ENCODE assay signal across 12 cellular contexts in the genomic region with DNA sequence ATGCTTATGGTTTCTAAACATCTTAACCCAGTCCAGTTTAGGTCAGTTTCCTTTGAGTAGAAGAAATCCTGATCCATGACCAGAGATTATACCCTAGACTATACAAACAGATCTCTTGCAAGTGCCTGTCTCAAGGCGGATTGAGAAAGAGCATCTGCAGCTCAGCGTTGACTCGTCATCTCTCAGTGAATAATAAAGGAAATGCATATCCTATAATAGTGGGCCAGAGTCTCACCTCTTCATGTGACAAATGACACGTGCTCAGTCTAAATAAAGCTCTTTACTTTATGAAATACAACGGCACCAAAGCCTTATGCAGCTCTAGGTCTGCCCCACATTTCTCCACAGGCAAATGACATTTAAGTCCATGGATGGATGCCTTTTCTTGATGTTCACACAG.
DNase-seq lines count a peak whose midpoint lies in the region; ATAC-seq and TF ChIP-seq lines count a peak whose summit lies in the region.
"Had no signal": no experiment of that assay in that cellular context is flagged by ENCODE, and none has a peak within 500 bp of the region (broad histone marks: within the 10 kb centered on the region; RNA-seq: fewer than 3 reads in every experiment).

No MANE protein-coding gene starts in this region.

- H3K27ac Mint-ChIP-seq in chondrocyte (ENCODE audit: unreplicated experiment) = no peak overlapping the region

- no peaks in the 10 kb centered on the region for H3K36me3 Mint-ChIP-seq in chondrocyte (ENCODE audit: low read depth)

- H3K4me1 Mint-ChIP-seq in chondrocyte (ENCODE audit: low read depth) = peaks cover 15% of the 10 kb centered on the region

- H3K4me3 Mint-ChIP-seq in chondrocyte (ENCODE audit: unreplicated experiment) = no peak overlapping the region

- H3K27me3 Mint-ChIP-seq in chondrocyte (ENCODE audit: low read depth) = no peaks in the 10 kb centered on the region

- no peaks in the 10 kb centered on the region for H3K9me3 Mint-ChIP-seq in chondrocyte (ENCODE audit: low read depth)

- DNase-seq in DMS53 (lab: John Stamatoyannopoulos, UW) (peak; percentile 63), HCEC 1CT (peak; percentile 60), NOMO-1 treated with dmso at 0.1 percent for 144 hours (lab: John Stamatoyannopoulos, UW; ENCODE audit: unreplicated experiment) (peak; percentile 30), germinal center (ENCODE audit: low spot score) (peak; percentile 15), chondrocyte (ENCODE audit: low spot score) (no peak), GM20000 (ENCODE audit: low spot score) (no peak), NCI-H446 (lab: John Stamatoyannopoulos, UW) (no peak)
- DNase-seq: activated T-cell treated with anti-CD3 and anti-CD28 coated beads for 4 hours; NCI-H1930; psoas muscle; stimulated activated CD4-positive, alpha-beta T cell treated with anti-CD3 and anti-CD28 coated beads, Interleukin-4, amount 100 ng/mL, for 24 hours had no signal

- TF ChIP-seq CTCF in chondrocyte (IDR thresholded peaks at IDR 0.05) (no peak), GM20000 (IDR thresholded peaks at IDR 0.05; ENCODE audit: extremely low read depth, missing control alignments) (no peak)

- ATAC-seq in HG02884 (IDR thresholded peaks at IDR 0.05; ENCODE audit: unreplicated experiment) = no peak

Comparison
In these comparisons a context has a peak if more than half of its experiments do, and no peak if none do; other contexts are left out.
1. DNase-seq: peak in DMS53 (single experiment), HCEC 1CT (single experiment), NOMO-1 treated with dmso at 0.1 percent for 144 hours (single experiment) and germinal center (single experiment); none in chondrocyte (single experiment), GM20000 (single experiment) and NCI-H446 (0 of 2).